Comparison of ENCODE assay signal across 14 cellular contexts in genomic region chr16:67593701-67594100, GRCh38.
"Had no signal": no experiment of that assay in that cellular context is flagged by ENCODE, and none has a peak within 500 bp of the region (broad histone marks: within the 10 kb centered on the region; RNA-seq: fewer than 3 reads in every experiment).

No MANE protein-coding gene starts in this region.

- H3K4me3 Mint-ChIP-seq: neural crest cell; stimulated activated naive CD8-positive, alpha-beta T cell treated with anti-CD3 and anti-CD28 coated beads, Interleukin-15, Interleukin-2, amounts not matched to agents 100 ng/mL and 50 ng/mL, for 24 hours had no signal

- H3K27ac ChIP-seq: cardiac muscle cell, heart left ventricle, upper lobe of right lung had no signal

- H3K9me3 Mint-ChIP-seq: neural crest cell; stimulated activated naive CD8-positive, alpha-beta T cell treated with anti-CD3 and anti-CD28 coated beads, Interleukin-15, Interleukin-2, amounts not matched to agents 100 ng/mL and 50 ng/mL, for 24 hours had no signal

- ATAC-seq: heart left ventricle, left ventricle myocardium superior, upper lobe of right lung had no signal

- H3K27ac Mint-ChIP-seq: stimulated activated naive CD8-positive, alpha-beta T cell treated with anti-CD3 and anti-CD28 coated beads, Interleukin-15, Interleukin-2, amounts not matched to agents 100 ng/mL and 50 ng/mL, for 24 hours had no signal

- H3K27me3 Mint-ChIP-seq: stimulated activated naive CD8-positive, alpha-beta T cell treated with anti-CD3 and anti-CD28 coated beads, Interleukin-15, Interleukin-2, amounts not matched to agents 100 ng/mL and 50 ng/mL, for 24 hours had no signal

- H3K36me3 ChIP-seq: cardiac muscle cell had no signal

- DNase-seq: activated CD4-positive, alpha-beta T cell treated with anti-CD3 and anti-CD28 coated beads for 4 hours; activated gamma-delta T cell treated with Interleukin-2 at 50 U/mL for 16 hours; foreskin melanocyte; heart left ventricle; kidney; left ventricle myocardium superior; mesenchymal stem cell; stimulated activated CD4-positive, alpha-beta T cell treated with anti-CD3 and anti-CD28 coated beads, Interleukin-4, amount 100 ng/mL, for 1 hour; stimulated activated CD8-positive, alpha-beta memory T cell treated with anti-CD3 and anti-CD28 coated beads, Interleukin-4, amount 100 ng/mL, for 48 hours; T1000; upper lobe of right lung had no signal

- H3K9me3 ChIP-seq: heart left ventricle, upper lobe of right lung had no signal

- H3K27me3 ChIP-seq: cardiac muscle cell, heart left ventricle, upper lobe of right lung had no signal

- H3K4me3 ChIP-seq: cardiac muscle cell, heart left ventricle, upper lobe of right lung had no signal
